Comparison of ENCODE assay signal across 20 cellular contexts in genomic region chr15:46461416-46461815, GRCh38.
"Had no signal": no experiment of that assay in that cellular context is flagged by ENCODE, and none has a peak within 500 bp of the region (broad histone marks: within the 10 kb centered on the region; RNA-seq: fewer than 3 reads in every experiment).

No MANE protein-coding gene starts in this region.

- ATAC-seq: activated CD8-positive, alpha-beta T cell treated with anti-CD3 and anti-CD28 coated beads, Interleukin-2, amount 10 ng/mL, durations not matched to agents 7 days and 5 days; activated naive CD4-positive, alpha-beta T cell treated with anti-CD3 and anti-CD28 coated beads, Interleukin-2, amount 50 U/mL, for 72 hours; esophagus mucosa; left colon; lower lobe of right lung; upper lobe of right lung had no signal

- H3K27me3 ChIP-seq: colonic mucosa, sigmoid colon, stomach, upper lobe of right lung had no signal

- H3K27ac ChIP-seq: colonic mucosa, lower lobe of right lung, sigmoid colon, stomach, thoracic aorta, upper lobe of right lung had no signal

- DNase-seq: activated B cell treated with CpG ODN at 0.5 μM for 24 hours; activated CD4-positive, alpha-beta T cell treated with anti-CD3 and anti-CD28 coated beads, Interleukin-2, amount 10 ng/mL, durations not matched to agents 24 days and 14 days; activated CD8-positive, alpha-beta memory T cell treated with anti-CD3 and anti-CD28 coated beads, Interleukin-2, amount 50 U/mL, for 4 hours; activated CD8-positive, alpha-beta T cell treated with anti-CD3 and anti-CD28 coated beads, Interleukin-2, amount 10 ng/mL, durations not matched to agents 7 days and 5 days; activated effector memory CD4-positive, alpha-beta T cell treated with anti-CD3 and anti-CD28 coated beads, Interleukin-2, amount 50 U/mL, for 16 hours; activated T-cell treated with anti-CD3 and anti-CD28 coated beads, Interleukin-2, amount 50 U/mL, for 48 hours; colonic mucosa; immature natural killer cell; left colon; lower lobe of right lung; midbrain; sigmoid colon; stimulated activated CD4-positive, alpha-beta T cell treated with anti-CD3 and anti-CD28 coated beads, Interleukin-1b, Interleukin-23, amount 100 ng/mL, for 48 hours; stomach; T-helper 2 cell; upper lobe of right lung had no signal

- FAIRE-seq: endometrium had no signal

- H3K4me1 ChIP-seq: colonic mucosa, lower lobe of right lung, sigmoid colon, stomach, upper lobe of right lung had no signal

- H3K36me3 ChIP-seq: colonic mucosa, lower lobe of right lung, sigmoid colon, stomach, thoracic aorta, upper lobe of right lung had no signal

- H3K9me3 ChIP-seq: colonic mucosa, lower lobe of right lung, sigmoid colon, stomach, thoracic aorta, upper lobe of right lung had no signal

- H3K4me3 ChIP-seq: colonic mucosa, lower lobe of right lung, sigmoid colon, stomach, thoracic aorta, upper lobe of right lung had no signal
